In the genomic region with DNA sequence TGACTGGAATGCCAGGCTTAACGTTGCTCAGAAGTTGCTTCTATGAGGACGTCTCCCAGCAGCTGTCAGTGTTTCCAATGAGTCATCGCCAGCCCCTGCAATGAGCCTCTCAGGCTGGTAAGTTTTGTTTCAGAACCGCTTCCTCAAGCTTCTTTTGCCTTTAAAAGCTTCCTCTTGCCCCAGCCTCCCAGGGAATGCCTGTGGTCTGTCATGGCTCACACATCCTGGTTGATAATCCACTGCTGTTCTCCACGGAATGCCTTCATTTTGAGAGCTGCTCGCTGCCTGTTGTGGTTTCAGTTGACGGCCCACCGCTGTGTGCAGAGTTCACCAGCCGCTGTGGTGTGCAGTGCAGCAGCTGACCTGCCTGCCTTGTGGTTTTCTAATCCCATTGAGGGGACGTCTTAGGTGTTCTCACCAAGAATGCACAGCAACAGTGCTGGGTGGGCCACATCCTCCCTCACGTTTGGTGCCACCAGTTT, we compare ENCODE assay signal across 9 cellular contexts.
DNase-seq lines count a peak whose midpoint lies in the region; ATAC-seq and TF ChIP-seq lines count a peak whose summit lies in the region.
"Had no signal": no experiment of that assay in that cellular context is flagged by ENCODE, and none has a peak within 500 bp of the region (broad histone marks: within the 10 kb centered on the region; RNA-seq: fewer than 3 reads in every experiment).

No MANE protein-coding gene starts in this region.

- no peak overlapping the region for H2AK5ac ChIP-seq in mesenchymal stem cell (ENCODE audit: low read length, severe bottlenecking)

- H3K4me3 Mint-ChIP-seq in WTC11 = no peak overlapping the region
- H3K4me3 Mint-ChIP-seq in chondrocyte (ENCODE audit: unreplicated experiment) = peak overlapping the region; percentile 63

- H3F3A ChIP-seq in DOHH2 (ENCODE audit: control insufficient read depth, insufficient read depth) = peaks cover 9% of the 10 kb centered on the region

- H3K27ac ChIP-seq in DOHH2 (ENCODE audit: low read depth, low read length) (peak overlapping the region; percentile 95), mesenchymal stem cell (ENCODE audit: low read length, poor library complexity, severe bottlenecking) (peak overlapping the region; percentile 77)
- H3K27ac ChIP-seq: VCaP had no signal

- ATAC-seq in GM21529 (IDR thresholded peaks at IDR 0.05; ENCODE audit: unreplicated experiment) = peak; percentile 85
- peak; percentile 34 for ATAC-seq in WTC11

- H3K36me3 ChIP-seq in DOHH2 (ENCODE audit: control insufficient read depth, low read length) = no peaks in the 10 kb centered on the region
- no peaks in the 10 kb centered on the region for H3K36me3 ChIP-seq in mesenchymal stem cell (ENCODE audit: control insufficient read depth in 1 of 2, insufficient read depth in 2 of 2, low read depth in 1 of 2, low read length in 2 of 2)

- peaks cover 3% of the 10 kb centered on the region; the same call in 1 of the 2 replicates for H3K9me3 ChIP-seq in DOHH2 (ENCODE audit: control insufficient read depth, insufficient read depth, low read length)
- no peaks in the 10 kb centered on the region for H3K9me3 ChIP-seq in mesenchymal stem cell (ENCODE audit: control insufficient read depth, low read length)

- no peak overlapping the region for H2BK5ac ChIP-seq in mesenchymal stem cell (ENCODE audit: low read depth, low read length, poor library complexity, severe bottlenecking)

- H3K18ac ChIP-seq in mesenchymal stem cell (ENCODE audit: low read depth in 1 of 2, low read length in 2 of 2) = peak overlapping the region; percentile 44 to 64

- H3K9me3 Mint-ChIP-seq in WTC11 = peaks cover 3% of the 10 kb centered on the region; the same call in 1 of the 2 replicates
- H3K9me3 Mint-ChIP-seq in chondrocyte (ENCODE audit: low read depth) = no peaks in the 10 kb centered on the region

- H2BK120ac ChIP-seq in mesenchymal stem cell (ENCODE audit: low read depth, low read length) = no peak overlapping the region

- no peaks in the 10 kb centered on the region for H3K9me2 ChIP-seq in DOHH2 (replicated peaks; ENCODE audit: control insufficient read depth, low read length)

- H3K4me2 ChIP-seq in DOHH2 (ENCODE audit: low read length) = peak overlapping the region; percentile 75
- H3K4me2 ChIP-seq in mesenchymal stem cell (ENCODE audit: low read length, poor library complexity, severe bottlenecking) = peak overlapping the region; percentile 45

- CTCF ChIA-PET in WTC11 (lab: Charles Lee) = interaction anchor here (2.5 kb wide), 1 partner anchor 15 kb away, joined by 10 read pairs; no protein-coding TSS in a partner anchor

- no peak overlapping the region for H3K23ac ChIP-seq in mesenchymal stem cell (ENCODE audit: low read length in 2 of 2)

- peak overlapping the region; percentile 60 for H3K9ac ChIP-seq in mesenchymal stem cell (ENCODE audit: low read length)

- peak overlapping the region; percentile 33 to 79 for H2BK12ac ChIP-seq in mesenchymal stem cell (ENCODE audit: low read length in 2 of 2)

- peak overlapping the region; percentile 73 for H4K8ac ChIP-seq in mesenchymal stem cell (ENCODE audit: low read length)

- POLR2A ChIA-PET in WTC11 (lab: Charles Lee) = no interaction called here

- H3K4me1 ChIP-seq in DOHH2 (ENCODE audit: control insufficient read depth, low read length) = peaks cover 77% of the 10 kb centered on the region
- H3K4me1 ChIP-seq in mesenchymal stem cell (ENCODE audit: control insufficient read depth, insufficient read depth, low read depth, low read length) = peaks cover 14% of the 10 kb centered on the region

- H4K91ac ChIP-seq in mesenchymal stem cell (ENCODE audit: low read length) = peak overlapping the region; percentile 40

- H3K14ac ChIP-seq in mesenchymal stem cell (ENCODE audit: low read length in 2 of 2) = no peak overlapping the region

- no peaks in the 10 kb centered on the region for H3K36me3 Mint-ChIP-seq in WTC11
- H3K36me3 Mint-ChIP-seq in chondrocyte (ENCODE audit: low read depth) = peaks cover 2% of the 10 kb centered on the region

- H3K4ac ChIP-seq in mesenchymal stem cell (ENCODE audit: low read depth in 1 of 2, low read length in 2 of 2) = peak overlapping the region; percentile 12 to 68

- no peak overlapping the region for H2BK15ac ChIP-seq in mesenchymal stem cell (ENCODE audit: low read depth, poor library complexity, severe bottlenecking)

- peak overlapping the region; percentile 86 for H2AFZ ChIP-seq in mesenchymal stem cell (ENCODE audit: low read depth, low read length)

- DNase-seq in HuH-7 (ENCODE audit: low spot score) = peak; percentile 44
- no peak for DNase-seq in WTC11 (ENCODE audit: low spot score)
- DNase-seq in chondrocyte (ENCODE audit: low spot score) = no peak
- peak; percentile 99 for DNase-seq in mesenchymal stem cell
- DNase-seq in stimulated activated CD8-positive, alpha-beta memory T cell treated with anti-CD3 and anti-CD28 coated beads, Interleukin-2, amount 100 ng/mL, for 48 hours (ENCODE audit: low read depth in 2 of 2) = peak; percentile 46 to 59
- DNase-seq in cerebellum (ENCODE audit: low spot score) = no peak

- no peak overlapping the region for H3K27ac Mint-ChIP-seq in WTC11
- H3K27ac Mint-ChIP-seq in chondrocyte (ENCODE audit: unreplicated experiment) = peak overlapping the region; percentile 96

- 0% methylated on average over 11 of the region's 11 CpGs for WGBS in mesenchymal stem cell

- TF ChIP-seq CTCF in DOHH2 (IDR thresholded peaks at IDR 0.05; ENCODE audit: low read depth, low read length, poor library complexity, severe bottlenecking) (no peak), WTC11 (IDR thresholded peaks at IDR 0.05) (no peak), chondrocyte (IDR thresholded peaks at IDR 0.05) (no peak)

- H3K27me3 Mint-ChIP-seq in WTC11 (ENCODE audit: low read depth) (no peaks in the 10 kb centered on the region), chondrocyte (ENCODE audit: low read depth) (peaks cover 23% of the 10 kb centered on the region)

- no peaks in the 10 kb centered on the region for H3K79me1 ChIP-seq in mesenchymal stem cell (replicated peaks; ENCODE audit: low read length, poor library complexity, severe bottlenecking)

- H3K27me3 ChIP-seq in DOHH2 (ENCODE audit: control insufficient read depth, low read length) (no peaks in the 10 kb centered on the region), mesenchymal stem cell (ENCODE audit: control insufficient read depth in 1 of 2, insufficient read depth in 1 of 2, low read length in 2 of 2) (peaks cover 10 to 16% of the 10 kb centered on the region in 2 experiments)

- no peaks in the 10 kb centered on the region for H4K20me1 ChIP-seq in DOHH2 (ENCODE audit: control insufficient read depth, insufficient read depth, low read depth, low read length)

- H3K79me2 ChIP-seq in DOHH2 (ENCODE audit: control insufficient read depth, low read length) = no peaks in the 10 kb centered on the region

- H3K4me1 Mint-ChIP-seq in WTC11 = no peaks in the 10 kb centered on the region
- peaks cover 19% of the 10 kb centered on the region for H3K4me1 Mint-ChIP-seq in chondrocyte (ENCODE audit: low read depth)

- peak overlapping the region; percentile 70 for H3K4me3 ChIP-seq in DOHH2 (ENCODE audit: low read length)
- peak overlapping the region in 1 of 2 experiments; percentile 52 for H3K4me3 ChIP-seq in mesenchymal stem cell (ENCODE audit: insufficient read depth in 1 of 2, low read depth in 1 of 2, low read length in 2 of 2)

TF ChIP-seq in WTC11, 78 proteins besides CTCF, POLR2A, EP300 and RAD21:
- TF ChIP-seq ZNF219 (CRISPR knock-in tag; IDR thresholded peaks at IDR 0.05; ENCODE audit: borderline replicate concordance) (no peak), GTF2I (CRISPR knock-in tag; conservative IDR thresholded peaks at IDR 0.05) (no peak), FOXK1 (CRISPR knock-in tag; IDR thresholded peaks at IDR 0.05) (no peak), TP53 (CRISPR knock-in tag; IDR thresholded peaks at IDR 0.05) (no peak), HMGA2 (CRISPR knock-in tag; IDR thresholded peaks at IDR 0.05) (no peak), SMAD4 (CRISPR knock-in tag; IDR thresholded peaks at IDR 0.05) (no peak), NFATC4 (CRISPR knock-in tag; IDR thresholded peaks at IDR 0.05) (no peak), ATF1 (CRISPR knock-in tag; IDR thresholded peaks at IDR 0.05) (no peak), PRRX2 (CRISPR knock-in tag; IDR thresholded peaks at IDR 0.05) (no peak), ZNF671 (CRISPR knock-in tag; IDR thresholded peaks at IDR 0.05) (no peak), MXD4 (CRISPR knock-in tag; IDR thresholded peaks at IDR 0.05; ENCODE audit: borderline replicate concordance) (no peak), ZNF416 (CRISPR knock-in tag; IDR thresholded peaks at IDR 0.05) (no peak), ZBTB21 (CRISPR knock-in tag; IDR thresholded peaks at IDR 0.05; ENCODE audit: borderline replicate concordance) (no peak)
- TF ChIP-seq, protein P1, sequence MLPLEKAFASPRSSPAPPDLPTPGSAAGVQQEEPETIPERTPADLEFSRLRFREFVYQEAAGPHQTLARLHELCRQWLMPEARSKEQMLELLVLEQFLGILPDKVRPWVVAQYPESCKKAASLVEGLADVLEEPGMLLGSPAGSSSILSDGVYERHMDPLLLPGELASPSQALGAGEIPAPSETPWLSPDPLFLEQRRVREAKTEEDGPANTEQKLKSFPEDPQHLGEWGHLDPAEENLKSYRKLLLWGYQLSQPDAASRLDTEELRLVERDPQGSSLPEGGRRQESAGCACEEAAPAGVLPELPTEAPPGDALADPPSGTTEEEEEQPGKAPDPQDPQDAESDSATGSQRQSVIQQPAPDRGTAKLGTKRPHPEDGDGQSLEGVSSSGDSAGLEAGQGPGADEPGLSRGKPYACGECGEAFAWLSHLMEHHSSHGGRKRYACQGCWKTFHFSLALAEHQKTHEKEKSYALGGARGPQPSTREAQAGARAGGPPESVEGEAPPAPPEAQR (CRISPR knock-in tag; IDR thresholded peaks at IDR 0.05) = no peak
- TF ChIP-seq, protein P2, sequence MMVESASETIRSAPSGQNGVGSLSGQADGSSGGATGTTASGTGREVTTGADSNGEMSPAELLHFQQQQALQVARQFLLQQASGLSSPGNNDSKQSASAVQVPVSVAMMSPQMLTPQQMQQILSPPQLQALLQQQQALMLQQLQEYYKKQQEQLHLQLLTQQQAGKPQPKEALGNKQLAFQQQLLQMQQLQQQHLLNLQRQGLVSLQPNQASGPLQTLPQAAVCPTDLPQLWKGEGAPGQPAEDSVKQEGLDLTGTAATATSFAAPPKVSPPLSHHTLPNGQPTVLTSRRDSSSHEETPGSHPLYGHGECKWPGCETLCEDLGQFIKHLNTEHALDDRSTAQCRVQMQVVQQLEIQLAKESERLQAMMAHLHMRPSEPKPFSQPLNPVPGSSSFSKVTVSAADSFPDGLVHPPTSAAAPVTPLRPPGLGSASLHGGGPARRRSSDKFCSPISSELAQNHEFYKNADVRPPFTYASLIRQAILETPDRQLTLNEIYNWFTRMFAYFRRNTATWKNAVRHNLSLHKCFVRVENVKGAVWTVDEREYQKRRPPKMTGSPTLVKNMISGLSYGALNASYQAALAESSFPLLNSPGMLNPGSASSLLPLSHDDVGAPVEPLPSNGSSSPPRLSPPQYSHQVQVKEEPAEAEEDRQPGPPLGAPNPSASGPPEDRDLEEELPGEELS (CRISPR knock-in tag; IDR thresholded peaks at IDR 0.05) = no peak

Comparison
In these comparisons a context has a peak if more than half of its experiments do, and no peak if none do; other contexts are left out.
1. DNase-seq: peak in HuH-7 (single experiment), mesenchymal stem cell (single experiment) and stimulated activated CD8-positive, alpha-beta memory T cell treated with anti-CD3 and anti-CD28 coated beads, Interleukin-2, amount 100 ng/mL, for 48 hours (2 of 2); none in WTC11 (single experiment), chondrocyte (single experiment) and cerebellum (single experiment).